10 cellular contexts compared by ENCODE assay signal in genomic region chr1:17232759-17233661, GRCh38. TPM values are rescaled to one million over a fixed set of nuclear protein-coding genes. Genes with fewer than 3 reads are reported as not detected.
DNase-seq lines count a peak whose midpoint lies in the region; ATAC-seq and TF ChIP-seq lines count a peak whose summit lies in the region.
"Had no signal": no experiment of that assay in that cellular context is flagged by ENCODE, and none has a peak within 500 bp of the region (broad histone marks: within the 10 kb centered on the region; RNA-seq: fewer than 3 reads in every experiment).

No MANE protein-coding gene starts in this region.

- H3K27me3 ChIP-seq in osteoblast (ENCODE audit: insufficient read depth, low read length) = no peaks in the 10 kb centered on the region

- H2AFZ ChIP-seq in osteoblast (ENCODE audit: low read length) = no peak overlapping the region

- peak overlapping the region; percentile 2 for H3K4me3 ChIP-seq in osteoblast (ENCODE audit: insufficient read depth, low read length)
- H3K4me3 ChIP-seq: psoas muscle had no signal

- no peak overlapping the region for H3K4me3 Mint-ChIP-seq in activated CD4-positive, alpha-beta T cell treated with anti-CD3 and anti-CD28 coated beads, Interleukin-2, amount 10 ng/mL, durations not matched to agents 7 days and 5 days

- no peaks in the 10 kb centered on the region for H3K9me3 Mint-ChIP-seq in activated CD4-positive, alpha-beta T cell treated with anti-CD3 and anti-CD28 coated beads, Interleukin-2, amount 10 ng/mL, durations not matched to agents 7 days and 5 days
- H3K9me3 Mint-ChIP-seq: activated naive CD4-positive, alpha-beta T cell treated with anti-CD3 and anti-CD28 coated beads, Interleukin-2, amount 50 U/mL, for 72 hours had no signal

- no peaks in the 10 kb centered on the region for H3K36me3 ChIP-seq in osteoblast (ENCODE audit: insufficient read depth, low read length)

- H4K20me1 ChIP-seq in osteoblast (ENCODE audit: insufficient read depth, low read length) = no peaks in the 10 kb centered on the region

- TF ChIP-seq CTCF in osteoblast (IDR thresholded peaks at IDR 0.05; ENCODE audit: extremely low read depth, low read depth, low read length) = no peak

- no peaks in the 10 kb centered on the region for H3K27me3 Mint-ChIP-seq in activated CD4-positive, alpha-beta T cell treated with anti-CD3 and anti-CD28 coated beads, Interleukin-2, amount 10 ng/mL, durations not matched to agents 7 days and 5 days

- no peaks in the 10 kb centered on the region for H3K4me1 Mint-ChIP-seq in activated CD4-positive, alpha-beta T cell treated with anti-CD3 and anti-CD28 coated beads, Interleukin-2, amount 10 ng/mL, durations not matched to agents 7 days and 5 days

- DNase-seq in COLO668 (lab: John Stamatoyannopoulos, UW; ENCODE audit: unreplicated experiment) (peak; percentile 45), NCI-H2196 (lab: John Stamatoyannopoulos, UW; ENCODE audit: unreplicated experiment) (peak; percentile 79), dedifferentiated amniotic fluid mesenchymal stem cell (ENCODE audit: extremely low spot score) (peak; percentile 46), osteoblast (ENCODE audit: insufficient read length, low spot score, missing footprints) (peak; percentile 95), NCI-H510A (lab: John Stamatoyannopoulos, UW) (no peak), cerebellum (ENCODE audit: low spot score) (no peak)
- no peak for DNase-seq in activated CD4-positive, alpha-beta T cell treated with anti-CD3 and anti-CD28 coated beads, Interleukin-2, amount 10 ng/mL, durations not matched to agents 7 days and 5 days

- ATAC-seq in HG02678 (IDR thresholded peaks at IDR 0.05; ENCODE audit: unreplicated experiment) = no peak

- POLR2A ChIA-PET in activated CD4-positive, alpha-beta T cell treated with anti-CD3 and anti-CD28 coated beads, Interleukin-2, amount 10 ng/mL, durations not matched to agents 7 days and 5 days (lab: Charles Lee) = no interaction called here

- CTCF ChIA-PET in activated CD4-positive, alpha-beta T cell treated with anti-CD3 and anti-CD28 coated beads, Interleukin-2, amount 10 ng/mL, durations not matched to agents 7 days and 5 days (lab: Charles Lee) = no interaction called here

- H3K27ac ChIP-seq in osteoblast (ENCODE audit: low read depth, low read length) = peak overlapping the region; percentile 83

- H3K36me3 Mint-ChIP-seq in activated CD4-positive, alpha-beta T cell treated with anti-CD3 and anti-CD28 coated beads, Interleukin-2, amount 10 ng/mL, durations not matched to agents 7 days and 5 days (ENCODE audit: low read depth) = no peaks in the 10 kb centered on the region
- H3K36me3 Mint-ChIP-seq: activated naive CD4-positive, alpha-beta T cell treated with anti-CD3 and anti-CD28 coated beads, Interleukin-2, amount 50 U/mL, for 72 hours had no signal

- no peak overlapping the region for H3K27ac Mint-ChIP-seq in activated CD4-positive, alpha-beta T cell treated with anti-CD3 and anti-CD28 coated beads, Interleukin-2, amount 10 ng/mL, durations not matched to agents 7 days and 5 days

- H3K79me2 ChIP-seq in osteoblast (ENCODE audit: insufficient read depth, low read length) = no peaks in the 10 kb centered on the region

- H3K4me2 ChIP-seq in osteoblast (ENCODE audit: insufficient read depth, low read length) = peak overlapping the region; percentile 30

- H3K9me3 ChIP-seq in osteoblast (ENCODE audit: low read depth, low read length) = no peaks in the 10 kb centered on the region
- H3K9me3 ChIP-seq: psoas muscle had no signal

- peaks cover 21% of the 10 kb centered on the region for H3K4me1 ChIP-seq in osteoblast (ENCODE audit: insufficient read depth, low read length)

RNA-seq across cellular contexts. Expression of gene PADI3, which starts 15.9 kb away (rescaled TPM):
- total RNA-seq in osteoblast (not detected in 2 replicates), cerebellum (not detected)
- total RNA-seq in activated CD4-positive, alpha-beta T cell treated with anti-CD3 and anti-CD28 coated beads, Interleukin-2, amount 10 ng/mL, durations not matched to agents 7 days and 5 days = not detected
- total RNA-seq: activated naive CD4-positive, alpha-beta T cell treated with anti-CD3 and anti-CD28 coated beads, Interleukin-2, amount 50 U/mL, for 72 hours had no signal

RNA-seq across cellular contexts. Expression of gene PADI1, which starts 28.1 kb away (rescaled TPM):
- under 0.01 TPM in 2 replicates for total RNA-seq in osteoblast
- 0.18 TPM for total RNA-seq in cerebellum
- total RNA-seq in activated CD4-positive, alpha-beta T cell treated with anti-CD3 and anti-CD28 coated beads, Interleukin-2, amount 10 ng/mL, durations not matched to agents 7 days and 5 days = not detected
- total RNA-seq: activated naive CD4-positive, alpha-beta T cell treated with anti-CD3 and anti-CD28 coated beads, Interleukin-2, amount 50 U/mL, for 72 hours; psoas muscle had no signal

Comparison
In these comparisons a context has a peak if more than half of its experiments do, and no peak if none do; other contexts are left out.
1. DNase-seq: peak in COLO668 (single experiment), NCI-H2196 (single experiment), dedifferentiated amniotic fluid mesenchymal stem cell (single experiment) and osteoblast (single experiment); none in NCI-H510A (single experiment), cerebellum (single experiment) and activated CD4-positive, alpha-beta T cell treated with anti-CD3 and anti-CD28 coated beads, Interleukin-2, amount 10 ng/mL, durations not matched to agents 7 days and 5 days (single experiment).